36 cellular contexts compared by ENCODE assay signal in the genomic region with DNA sequence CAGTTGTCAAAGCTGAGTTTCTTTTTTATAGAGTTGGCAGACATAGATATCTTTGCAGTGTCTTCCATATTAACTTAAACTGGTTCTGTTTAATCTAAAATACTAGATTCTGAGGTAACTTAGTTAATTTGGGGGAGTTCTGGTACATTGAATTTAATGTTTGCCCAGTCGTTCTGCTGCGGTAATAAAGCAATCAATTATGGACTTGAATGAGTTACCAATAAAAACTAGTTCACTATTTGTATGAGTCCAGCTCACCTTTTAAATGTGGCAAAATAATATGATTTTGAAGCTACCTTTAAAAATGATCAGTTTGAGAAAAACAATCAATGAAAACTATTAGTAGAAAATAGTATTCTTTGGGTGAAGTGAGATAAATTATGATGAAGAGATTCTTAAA.
DNase-seq lines count a peak whose midpoint lies in the region; ATAC-seq, FAIRE-seq and TF ChIP-seq lines count a peak whose summit lies in the region.
"Had no signal": no experiment of that assay in that cellular context is flagged by ENCODE, and none has a peak within 500 bp of the region (broad histone marks: within the 10 kb centered on the region; RNA-seq: fewer than 3 reads in every experiment).

No MANE protein-coding gene starts in this region.

- H3K9me3 Mint-ChIP-seq in Calu3 (ENCODE audit: low read depth, unreplicated experiment) = no peaks in the 10 kb centered on the region
- H3K9me3 Mint-ChIP-seq in chondrocyte (ENCODE audit: low read depth) = no peaks in the 10 kb centered on the region
- H3K9me3 Mint-ChIP-seq: activated T-helper 1 cell treated with anti-CD3 and anti-CD28 coated beads, Interleukin-12 subunit alpha, Interleukin-12 subunit beta, Interleukin-2, Interleukin-4 antibody, amounts not matched to agents 30 ng/mL and 10 ng/mL and 1 ng/mL, durations not matched to agents 14 hours and 24 hours and 36 hours; neural crest cell had no signal

- H3K36me3 Mint-ChIP-seq in Calu3 (ENCODE audit: insufficient read depth, unreplicated experiment) = no peaks in the 10 kb centered on the region
- peaks cover 9% of the 10 kb centered on the region for H3K36me3 Mint-ChIP-seq in chondrocyte (ENCODE audit: low read depth)

- no peak for TF ChIP-seq EP300 in stomach (IDR thresholded peaks at IDR 0.05)

- 99% methylated on average over 2 of the region's 2 CpGs for WGBS in smooth muscle cell (ENCODE audit: low lambda C conversion rate)
- 47 to 77% (median 53%) methylated on average over 2 of the region's 2 CpGs for WGBS in stomach, 5 donors

- no peaks in the 10 kb centered on the region for H3K4me1 Mint-ChIP-seq in Calu3 (ENCODE audit: low read depth, unreplicated experiment)
- H3K4me1 Mint-ChIP-seq in chondrocyte (ENCODE audit: low read depth) = peaks cover 38% of the 10 kb centered on the region
- H3K4me1 Mint-ChIP-seq: activated CD4-positive, alpha-beta T cell treated with anti-CD3 and anti-CD28 coated beads for 36 hours; stimulated activated naive CD8-positive, alpha-beta T cell treated with anti-CD3 and anti-CD28 coated beads, Interleukin-15, amount 100 ng/mL, for 72 hours had no signal

- H3K9ac ChIP-seq in smooth muscle cell (ENCODE audit: low read depth) = no peak overlapping the region

- no peak for FAIRE-seq in urothelium cell line (lab: Jason Lieb, UNC)
- FAIRE-seq: D721Med, pancreas had no signal

- BruUV-seq in Calu3 (replicated peaks; lab: Mats Ljungman, UMichigan) = TSS peak; percentile 35

- no peak overlapping the region for H2AFZ ChIP-seq in smooth muscle cell (ENCODE audit: low read depth)

- H3K4me1 ChIP-seq in lower lobe of right lung (peaks cover 3% of the 10 kb centered on the region), smooth muscle cell (ENCODE audit: low read depth) (no peaks in the 10 kb centered on the region), stomach (peaks cover 0 to 10% (median 5%) of the 10 kb centered on the region in 4 donors)
- H3K4me1 ChIP-seq: heart right ventricle, right atrium auricular region, spleen had no signal

- H3K27me3 ChIP-seq in lower lobe of right lung (ENCODE audit: low read depth) = no peaks in the 10 kb centered on the region
- no peaks in the 10 kb centered on the region for H3K27me3 ChIP-seq in smooth muscle cell (ENCODE audit: low read depth)
- H3K27me3 ChIP-seq in stomach = no peaks in the 10 kb centered on the region
- H3K27me3 ChIP-seq: esophagus muscularis mucosa, heart right ventricle, pancreas, right atrium auricular region, spleen, tibial artery had no signal

- H3K27ac Mint-ChIP-seq in Calu3 (ENCODE audit: unreplicated experiment) (peak overlapping the region; percentile 82), chondrocyte (ENCODE audit: unreplicated experiment) (peak overlapping the region; percentile 69)
- H3K27ac Mint-ChIP-seq: activated CD4-positive, alpha-beta T cell treated with anti-CD3 and anti-CD28 coated beads for 36 hours; activated CD8-positive, alpha-beta T cell treated with anti-CD3 and anti-CD28 coated beads for 36 hours; activated T-helper 1 cell treated with anti-CD3 and anti-CD28 coated beads, Interleukin-12 subunit alpha, Interleukin-12 subunit beta, Interleukin-2, Interleukin-4 antibody, amounts not matched to agents 30 ng/mL and 10 ng/mL and 1 ng/mL, durations not matched to agents 14 hours and 24 hours and 36 hours; CD4-positive, alpha-beta T cell; stimulated activated naive CD8-positive, alpha-beta T cell treated with anti-CD3 and anti-CD28 coated beads, Interleukin-15, amount 100 ng/mL, for 72 hours had no signal

- CTCF ChIA-PET in Calu3 (lab: Charles Lee) = interaction anchor here (0.6 kb wide), 2 partner anchors 10 to 395 kb away, joined by 3 to 5 read pairs; no protein-coding TSS in a partner anchor

- H3K4me3 Mint-ChIP-seq in Calu3 (ENCODE audit: low read depth, unreplicated experiment) (peak overlapping the region; percentile 54), chondrocyte (ENCODE audit: unreplicated experiment) (peak overlapping the region; percentile 28)
- H3K4me3 Mint-ChIP-seq: activated CD4-positive, alpha-beta T cell treated with anti-CD3 and anti-CD28 coated beads for 36 hours; activated CD8-positive, alpha-beta T cell treated with anti-CD3 and anti-CD28 coated beads for 36 hours; activated T-helper 1 cell treated with anti-CD3 and anti-CD28 coated beads, Interleukin-12 subunit alpha, Interleukin-12 subunit beta, Interleukin-2, Interleukin-4 antibody, amounts not matched to agents 30 ng/mL and 10 ng/mL and 1 ng/mL, durations not matched to agents 14 hours and 24 hours and 36 hours; CD4-positive, alpha-beta T cell; neural crest cell; stimulated activated naive CD8-positive, alpha-beta T cell treated with anti-CD3 and anti-CD28 coated beads, Interleukin-15, amount 100 ng/mL, for 72 hours had no signal

- intact Hi-C loops in Calu3 (cut with micrococcal nuclease; ENCODE audit: unreplicated experiment) (no loop called here), lower lobe of right lung (cut with DNase I) (no loop called here), stomach (cut with DNase I; ENCODE audit: low total_unique reads) (no loop called here)

- no peak for TF ChIP-seq POLR2A in stomach (IDR thresholded peaks at IDR 0.05)

- H3K27me3 Mint-ChIP-seq in Calu3 (ENCODE audit: unreplicated experiment) (no peaks in the 10 kb centered on the region), chondrocyte (ENCODE audit: low read depth) (no peaks in the 10 kb centered on the region)
- H3K27me3 Mint-ChIP-seq: activated CD4-positive, alpha-beta T cell treated with anti-CD3 and anti-CD28 coated beads for 36 hours; activated CD8-positive, alpha-beta T cell treated with anti-CD3 and anti-CD28 coated beads for 36 hours; CD4-positive, alpha-beta T cell; stimulated activated naive CD8-positive, alpha-beta T cell treated with anti-CD3 and anti-CD28 coated beads, Interleukin-15, amount 100 ng/mL, for 72 hours had no signal

- peaks cover 57% of the 10 kb centered on the region for H4K20me1 ChIP-seq in smooth muscle cell (ENCODE audit: low read depth)

- H3K4me3 ChIP-seq in lower lobe of right lung = no peak overlapping the region
- no peak overlapping the region for H3K4me3 ChIP-seq in smooth muscle cell
- H3K4me3 ChIP-seq in stomach = no peak overlapping the region
- H3K4me3 ChIP-seq: esophagus muscularis mucosa, heart right ventricle, pancreas, right atrium auricular region, spleen, tibial artery had no signal

- ATAC-seq in lower lobe of right lung (no peak), HG02852 (IDR thresholded peaks at IDR 0.05; ENCODE audit: unreplicated experiment) (no peak)
- ATAC-seq: activated CD4-positive, alpha-beta T cell treated with anti-CD3 and anti-CD28 coated beads for 36 hours; activated CD8-positive, alpha-beta T cell treated with anti-CD3 and anti-CD28 coated beads for 36 hours; heart right ventricle; stimulated activated naive CD8-positive, alpha-beta T cell treated with anti-CD3 and anti-CD28 coated beads, Interleukin-15, amount 100 ng/mL, for 72 hours had no signal

- H3K9me3 ChIP-seq in lower lobe of right lung (no peaks in the 10 kb centered on the region), smooth muscle cell (replicated peaks; ENCODE audit: low read depth) (no peaks in the 10 kb centered on the region), stomach (no peaks in the 10 kb centered on the region)
- H3K9me3 ChIP-seq: esophagus muscularis mucosa, pancreas, right atrium auricular region, tibial artery had no signal

- no peak overlapping the region for H3K4me2 ChIP-seq in smooth muscle cell

- H3K27ac ChIP-seq in lower lobe of right lung (peak overlapping the region; percentile 76), smooth muscle cell (ENCODE audit: low read depth) (peak overlapping the region; percentile 59), stomach (no peak overlapping the region)
- H3K27ac ChIP-seq: esophagus muscularis mucosa, heart right ventricle, right atrium auricular region, spleen, tibial artery had no signal

- H3K36me3 ChIP-seq in lower lobe of right lung = no peaks in the 10 kb centered on the region
- no peaks in the 10 kb centered on the region for H3K36me3 ChIP-seq in smooth muscle cell (ENCODE audit: low read depth)
- no peaks in the 10 kb centered on the region for H3K36me3 ChIP-seq in stomach
- H3K36me3 ChIP-seq: esophagus muscularis mucosa, heart right ventricle, pancreas, right atrium auricular region, spleen, tibial artery had no signal

- no peaks in the 10 kb centered on the region for H3F3A ChIP-seq in smooth muscle cell (ENCODE audit: low read depth)

- no peak for TF ChIP-seq CTCF in Calu3 (IDR thresholded peaks at IDR 0.05; ENCODE audit: unreplicated experiment)
- no peak for TF ChIP-seq CTCF in chondrocyte (IDR thresholded peaks at IDR 0.05)
- TF ChIP-seq CTCF in lower lobe of right lung (IDR thresholded peaks at IDR 0.05) = no peak
- TF ChIP-seq CTCF in smooth muscle cell (IDR thresholded peaks at IDR 0.05; ENCODE audit: borderline replicate concordance, insufficient read depth, poor library complexity, severe bottlenecking) = no peak
- TF ChIP-seq CTCF in stomach (IDR thresholded peaks at IDR 0.05) = no peak

- DNase-seq in Calu3 (no peak), chondrocyte (ENCODE audit: low spot score) (no peak), lower lobe of right lung (no peak), smooth muscle cell (lab: John Stamatoyannopoulos, UW; ENCODE audit: unreplicated experiment) (no peak), urothelium cell line (ENCODE audit: low spot score) (no peak), stomach (no peak), SHP77 treated with DMSO at 0.1 percent for 48 hours (lab: John Stamatoyannopoulos, UW) (no peak)
- DNase-seq: activated CD4-positive, alpha-beta T cell treated with anti-CD3 and anti-CD28 coated beads for 36 hours; activated CD8-positive, alpha-beta memory T cell treated with anti-CD3 and anti-CD28 coated beads, Interleukin-2, amount 50 U/mL, for 48 hours; activated CD8-positive, alpha-beta T cell treated with anti-CD3 and anti-CD28 coated beads for 36 hours; activated naive CD4-positive, alpha-beta T cell treated with Interleukin-2 at 50 U/mL for 16 hours; AML-193; caudate nucleus; CD4-positive, alpha-beta T cell; cortex of kidney; effector memory CD4-positive, alpha-beta T cell; heart right ventricle; MV-4-11; NCI-H1436; NCI-H226; NCI-H526 treated with DMSO at 0.1 percent for 48 hours; pancreas; Right ventricle myocardium superior; spleen; stimulated activated CD4-positive, alpha-beta T cell treated with anti-CD3 and anti-CD28 coated beads, Interleukin-2, amount 100 ng/mL, for 24 hours; stimulated activated CD8-positive, alpha-beta memory T cell treated with anti-CD3 and anti-CD28 coated beads, Interleukin-4, amount 100 ng/mL, for 48 hours; stimulated activated naive CD8-positive, alpha-beta T cell treated with anti-CD3 and anti-CD28 coated beads, Interleukin-15, amount 100 ng/mL, for 72 hours; SW 1271; T1000; tibial artery had no signal

- peaks cover 46% of the 10 kb centered on the region for H3K79me2 ChIP-seq in smooth muscle cell (ENCODE audit: low read depth)

Comparison
In these comparisons a context has a peak if more than half of its experiments do, and no peak if none do; other contexts are left out.
1. H3K27ac ChIP-seq: peak in lower lobe of right lung (single experiment) and smooth muscle cell (single experiment); none in stomach (0 of 5).